ENCODE assay signal across 8 cellular contexts in genomic region chr2:173048901-173049661, GRCh38.
DNase-seq lines count a peak whose midpoint lies in the region; ATAC-seq and TF ChIP-seq lines count a peak whose summit lies in the region.

No MANE protein-coding gene starts in this region.

- H3K4me2 ChIP-seq in OCI-LY3 (ENCODE audit: low read length), result peak overlapping the region; percentile 41

- TF ChIP-seq CTCF in AG04449 (IDR thresholded peaks at IDR 0.05; ENCODE audit: insufficient read depth, low read length, missing control alignments) (no peak), OCI-LY3 (IDR thresholded peaks at IDR 0.05; ENCODE audit: low read depth, low read length) (no peak), choroid plexus epithelial cell (conservative IDR thresholded peaks at IDR 0.05; ENCODE audit: low read depth, low read length) (no peak)

- H3K36me3 ChIP-seq in OCI-LY3 (replicated peaks; ENCODE audit: low read depth, low read length), result no peaks in the 10 kb centered on the region

- H3K9me3 Mint-ChIP-seq in stimulated activated memory B cell treated with anti-CD40 and anti-IgM and Interleukin-4, amounts not matched to agents 10 μg/mL and 1 μg/mL and 100 μg/mL, for 72 hours, result no peaks in the 10 kb centered on the region

- H3K4me3 ChIP-seq in AG04449 (ENCODE audit: low read depth, low read length) (no peak overlapping the region; the same call in 1 of the 2 replicates), OCI-LY3 (ENCODE audit: low read length) (no peak overlapping the region), choroid plexus epithelial cell (ENCODE audit: low read depth, low read length) (no peak overlapping the region)

- H2AFZ ChIP-seq in OCI-LY3 (ENCODE audit: low read depth, low read length), result no peak overlapping the region

- H3K27me3 ChIP-seq in OCI-LY3 (ENCODE audit: low read depth, low read length), result 0 out of 2 replicates have a peak, but pooled peaks cover 4% of the 10 kb centered on the region

- no peak overlapping the region for H3K27ac Mint-ChIP-seq in stimulated activated memory B cell treated with anti-CD40 and anti-IgM and Interleukin-4, amounts not matched to agents 10 μg/mL and 1 μg/mL and 100 μg/mL, for 72 hours

- H3K4me3 Mint-ChIP-seq in stimulated activated memory B cell treated with anti-CD40 and anti-IgM and Interleukin-4, amounts not matched to agents 10 μg/mL and 1 μg/mL and 100 μg/mL, for 72 hours, result no peak overlapping the region

- H3K9ac ChIP-seq in OCI-LY3 (ENCODE audit: low read length), result no peak overlapping the region

- H3K79me2 ChIP-seq in OCI-LY3 (ENCODE audit: low read length), result no peaks in the 10 kb centered on the region

- CTCF ChIA-PET in AG04449 (lab: Yijun Ruan, JAX), result interaction anchor here (1.0 to 7.4 kb wide), 4 partner anchors 21 to 161 kb away, joined by 3 to 74 read pairs (median 8); no protein-coding TSS in a partner anchor

- H3K4me1 ChIP-seq in OCI-LY3 (ENCODE audit: low read length), result peaks cover 20% of the 10 kb centered on the region

- H4K20me1 ChIP-seq in OCI-LY3 (ENCODE audit: insufficient read depth, low read length), result no peaks in the 10 kb centered on the region

- no peak overlapping the region for H3K27ac ChIP-seq in OCI-LY3 (ENCODE audit: low read length)

- no peaks in the 10 kb centered on the region for H3K4me1 Mint-ChIP-seq in stimulated activated memory B cell treated with anti-CD40 and anti-IgM and Interleukin-4, amounts not matched to agents 10 μg/mL and 1 μg/mL and 100 μg/mL, for 72 hours

- H3K9me3 ChIP-seq in OCI-LY3 (ENCODE audit: insufficient read depth, low read length), result no peaks in the 10 kb centered on the region

- ATAC-seq in GM18861 (IDR thresholded peaks at IDR 0.05; ENCODE audit: unreplicated experiment) (peak; percentile 88), HG03097 (IDR thresholded peaks at IDR 0.05; ENCODE audit: low FRiP score, unreplicated experiment) (peak; percentile 94)
- ATAC-seq in stimulated activated memory B cell treated with anti-CD40 and anti-IgM and Interleukin-4, amounts not matched to agents 10 μg/mL and 1 μg/mL and 100 μg/mL, for 72 hours, result no peak

- H3K36me3 Mint-ChIP-seq in stimulated activated memory B cell treated with anti-CD40 and anti-IgM and Interleukin-4, amounts not matched to agents 10 μg/mL and 1 μg/mL and 100 μg/mL, for 72 hours, result no peaks in the 10 kb centered on the region

- peak; percentile 90 for DNase-seq in AG04449 (ENCODE audit: low read depth, low spot score)
- peak; percentile 99 for DNase-seq in choroid plexus epithelial cell (ENCODE audit: low read depth)
- DNase-seq in non-pigmented ciliary epithelial cell (ENCODE audit: low read depth), result peak; percentile 96
- no peak for DNase-seq in midbrain (lab: John Stamatoyannopoulos, UW)

- POLR2A ChIA-PET in AG04449 (lab: Yijun Ruan, JAX), result interaction anchor here (0.9 to 1.0 kb wide), 4 partner anchors 20 to 103 kb away, joined by 3 to 4 read pairs (median 3); no protein-coding TSS in a partner anchor

- H3K27me3 Mint-ChIP-seq in stimulated activated memory B cell treated with anti-CD40 and anti-IgM and Interleukin-4, amounts not matched to agents 10 μg/mL and 1 μg/mL and 100 μg/mL, for 72 hours, result peaks cover 12% of the 10 kb centered on the region
